ENCODE assay signal across 8 cellular contexts in genomic region chr19:46634045-46634655, GRCh38. TPM values are rescaled to one million over a fixed set of nuclear protein-coding genes. Genes with fewer than 3 reads are reported as not detected.
A peak's percentile ranks its signal among the peaks of the same experiment; 100 is the strongest.
DNase-seq lines count a peak whose midpoint lies in the region; ATAC-seq and TF ChIP-seq lines count a peak whose summit lies in the region.

No MANE protein-coding gene starts in this region.

- ATAC-seq in T-cell (replicated peaks in 1 of 4), result peak; percentile 72 to 81 (median 78)
- ATAC-seq in left ventricle myocardium superior, result peak; percentile 42
- peak; percentile 73 for ATAC-seq in aorta (ENCODE audit: low FRiP score)

- H3K27me3 Mint-ChIP-seq in T-cell, result peaks cover 0 to 4% of the 10 kb centered on the region in 2 donors

- H3K4me1 ChIP-seq in adrenal gland (replicated peaks in 1 of 2) (peaks cover 6 to 29% of the 10 kb centered on the region in 2 donors), aorta (ENCODE audit: control insufficient read depth in 1 of 2, insufficient read depth in 2 of 2, low read length in 2 of 2) (no peaks in the 10 kb centered on the region)

- intact Hi-C loops in adrenal gland (cut with DNase I), result no loop called here
- intact Hi-C loops in left ventricle myocardium superior (cut with micrococcal nuclease), result no loop called here
- intact Hi-C loops in aorta (cut with DNase I), result no loop called here

- CTCF ChIA-PET in T-cell (lab: Charles Lee), result interaction anchor here (0.5 to 2.2 kb wide), 5 partner anchors 20 to 288 kb away, joined by 3 to 12 read pairs (median 6); partner anchors contain the start of gene DACT3 (in 1 of the 2)

- DNase-seq in AG09309 (ENCODE audit: low read depth) (no peak), GM19238 (ENCODE audit: insufficient read length, low spot score) (peak; percentile 90), Kasumi-1 (lab: John Stamatoyannopoulos, UW) (peak; percentile 64 to 83), T-cell (peak; percentile 90 to 98 (median 94)), adrenal gland (peak; percentile 69 to 91 (median 84)), left ventricle myocardium superior (peak; percentile 78), renal cortical epithelial cell (ENCODE audit: low read depth) (peak; percentile 48), aorta (peak; percentile 91 to 98)

- WGBS in adrenal gland, 4 donors, result 3 to 12% (median 5%) methylated on average over 5 to 38 of the region's 38 CpGs
- WGBS in aorta, 2 donors, result 21% methylated on average over 37 to 38 of the region's 38 CpGs

- H3K4me1 Mint-ChIP-seq in T-cell, result peaks cover 14 to 23% (median 20%) of the 10 kb centered on the region in 3 donors

- H3K27me3 ChIP-seq in adrenal gland (no peaks in the 10 kb centered on the region), aorta (ENCODE audit: control insufficient read depth in 1 of 2, insufficient read depth in 2 of 2, low read length in 1 of 2) (no peaks in the 10 kb centered on the region)

- H3K4me3 ChIP-seq in AG09309 (ENCODE audit: control insufficient read depth, low read depth, low read length), result peak overlapping the region; percentile 27
- peak overlapping the region in 1 of 4 donors; percentile 43 for H3K4me3 ChIP-seq in adrenal gland
- H3K4me3 ChIP-seq in aorta (ENCODE audit: low read length in 2 of 2), result no peak overlapping the region

- no peak overlapping the region for H3K27ac ChIP-seq in adrenal gland
- H3K27ac ChIP-seq in aorta (ENCODE audit: low read depth in 1 of 2, low read length in 2 of 2), result no peak overlapping the region

- peak overlapping the region in 2 of 3 donors; percentile 72 to 74 for H3K4me3 Mint-ChIP-seq in T-cell

- H3K36me3 ChIP-seq in adrenal gland (replicated peaks in 1 of 2) (no peaks in the 10 kb centered on the region), aorta (ENCODE audit: control insufficient read depth in 1 of 2, insufficient read depth in 2 of 2, low read length in 1 of 2) (no peaks in the 10 kb centered on the region)

- H3K36me3 Mint-ChIP-seq in T-cell, result no peaks in the 10 kb centered on the region

- peak overlapping the region in 1 of 2 donors; percentile 65 for H3K27ac Mint-ChIP-seq in T-cell

- TF ChIP-seq CTCF in AG09309 (IDR thresholded peaks at IDR 0.05; ENCODE audit: control insufficient read depth, insufficient read depth, low read depth, low read length, missing control alignments) (no peak), adrenal gland (IDR thresholded peaks at IDR 0.05) (no peak)

- TF ChIP-seq POLR2A in adrenal gland (IDR thresholded peaks at IDR 0.05), result no peak

- H3K9me3 Mint-ChIP-seq in T-cell, result no peaks in the 10 kb centered on the region

- POLR2A ChIA-PET in T-cell (lab: Charles Lee), result interaction anchor here in 1 of 2 donors (0.5 kb wide), 1 partner anchor 621 kb away, joined by 3 read pairs; no protein-coding TSS in a partner anchor

- no peaks in the 10 kb centered on the region for H3K9me3 ChIP-seq in adrenal gland (replicated peaks in 1 of 3)
- H3K9me3 ChIP-seq in aorta (ENCODE audit: control insufficient read depth, low read length), result no peaks in the 10 kb centered on the region

RNA-seq across cellular contexts. Expression of gene GNG8, which starts 1.9 kb away (rescaled TPM):
- total RNA-seq in T-cell (1 to 10 TPM in 3 of 5 donors, not detected in 2; 3.3 to 7.9 (median 3.6) TPM), adrenal gland (1 to 10 TPM in 1 of 8 donors, not detected in 7; 3.9 TPM), left ventricle myocardium superior (not detected), renal cortical epithelial cell (not detected in 2 replicates), aorta (1 to 10 TPM; 3.0 to 4.5 TPM)
- polyA plus RNA-seq in adrenal gland (not detected), aorta (not detected)

RNA-seq across cellular contexts. Expression of gene PTGIR, which starts 9.3 kb away (rescaled TPM):
- total RNA-seq in T-cell (1 to 10 TPM; 1.2 to 5.4 (median 3.5) TPM), adrenal gland (10 to 100 TPM in 4 of 8 donors, 1 to 10 TPM in 4; 3.8 to 24.8 (median 9.8) TPM), left ventricle myocardium superior (3.0 TPM), renal cortical epithelial cell (not detected in 2 replicates), aorta (10 to 100 TPM; 70.4 to 70.8 TPM)
- polyA plus RNA-seq in adrenal gland (10 to 100 TPM in 2 of 3 donors, 1 to 10 TPM in 1; 2.5 to 21.1 (median 11.6) TPM), aorta (100 to 1,000 TPM in 1 of 2 donors, 10 to 100 TPM in 1; 17.3 to 119 TPM)

RNA-seq across cellular contexts. Expression of gene DACT3, which starts 26.8 kb away (rescaled TPM):
- total RNA-seq in T-cell (under 1 TPM; 0.15 to 0.56 (median 0.37) TPM), adrenal gland (1 to 10 TPM; 1.7 to 9.8 (median 4.4) TPM), left ventricle myocardium superior (14.1 TPM), renal cortical epithelial cell (not detected in 2 replicates), aorta (100 to 1,000 TPM in 1 of 2 donors, 10 to 100 TPM in 1; 84.1 to 216 TPM)
- polyA plus RNA-seq in adrenal gland (1 to 10 TPM; 2.3 to 3.8 (median 2.6) TPM), aorta (10 to 100 TPM; 24.4 to 47.0 TPM)

RNA-seq across cellular contexts. Expression of gene CALM3, which starts 33.0 kb away (rescaled TPM):
- total RNA-seq in T-cell, result 100 to 1,000 TPM; 183 to 256 (median 208) TPM
- total RNA-seq in adrenal gland, result 100 to 1,000 TPM; 177 to 334 (median 278) TPM
- 100 to 1,000 TPM; 219 to 579 (median 372) TPM for polyA plus RNA-seq in adrenal gland
- 323 TPM for total RNA-seq in left ventricle myocardium superior
- 181 and 302 TPM in 2 replicates for total RNA-seq in renal cortical epithelial cell
- 100 to 1,000 TPM; 212 to 237 TPM for total RNA-seq in aorta
- polyA plus RNA-seq in aorta, result 100 to 1,000 TPM; 197 to 240 TPM
